In genomic region chr2:19256239-19256638, GRCh38 we compare ENCODE assay signal across 17 cellular contexts.
DNase-seq lines count a peak whose midpoint lies in the region; ATAC-seq, FAIRE-seq and TF ChIP-seq lines count a peak whose summit lies in the region.
"Had no signal": no experiment of that assay in that cellular context is flagged by ENCODE, and none has a peak within 500 bp of the region (broad histone marks: within the 10 kb centered on the region; RNA-seq: fewer than 3 reads in every experiment).

No MANE protein-coding gene starts in this region.

- H3K79me1 ChIP-seq in mesenchymal stem cell (replicated peaks; ENCODE audit: low read length, poor library complexity, severe bottlenecking), result no peaks in the 10 kb centered on the region

- ATAC-seq in activated naive CD4-positive, alpha-beta T cell treated with anti-CD3 and anti-CD28 coated beads, Interleukin-2, amount 50 U/mL, for 72 hours, result no peak
- ATAC-seq: activated T-cell treated with anti-CD3 and anti-CD28 coated beads, Interleukin-2, amount 50 U/mL, for 4 hours; Right ventricle myocardium inferior; stimulated activated naive CD8-positive, alpha-beta T cell treated with anti-CD3 and anti-CD28 coated beads, Interleukin-15, Interleukin-2, amounts not matched to agents 100 U/mL and 50 U/mL, for 24 hours had no signal

- no peaks in the 10 kb centered on the region for H3K36me3 Mint-ChIP-seq in glutamatergic neuron (ENCODE audit: unreplicated experiment)
- no peaks in the 10 kb centered on the region for H3K36me3 Mint-ChIP-seq in activated naive CD4-positive, alpha-beta T cell treated with anti-CD3 and anti-CD28 coated beads, Interleukin-2, amount 50 U/mL, for 72 hours
- no peaks in the 10 kb centered on the region for H3K36me3 Mint-ChIP-seq in activated T-helper 1 cell treated with anti-CD3 and anti-CD28 coated beads, Interleukin-12 subunit alpha, Interleukin-12 subunit beta, Interleukin-2, Interleukin-4 antibody, amounts not matched to agents 30 ng/mL and 10 ng/mL and 1 ng/mL, durations not matched to agents 14 hours and 24 hours and 36 hours (ENCODE audit: low read depth)
- H3K36me3 Mint-ChIP-seq: naive B cell had no signal

- H3K27ac Mint-ChIP-seq in glutamatergic neuron (ENCODE audit: unreplicated experiment), result no peak overlapping the region
- H3K27ac Mint-ChIP-seq in activated naive CD4-positive, alpha-beta T cell treated with anti-CD3 and anti-CD28 coated beads, Interleukin-2, amount 50 U/mL, for 72 hours, result no peak overlapping the region
- H3K27ac Mint-ChIP-seq in activated T-helper 1 cell treated with anti-CD3 and anti-CD28 coated beads, Interleukin-12 subunit alpha, Interleukin-12 subunit beta, Interleukin-2, Interleukin-4 antibody, amounts not matched to agents 30 ng/mL and 10 ng/mL and 1 ng/mL, durations not matched to agents 14 hours and 24 hours and 36 hours, result no peak overlapping the region
- H3K27ac Mint-ChIP-seq: activated B cell treated with CpG ODN at 0.5 μM for 24 hours; CD8-positive, alpha-beta memory T cell; naive B cell had no signal

- H3K4me1 ChIP-seq in mammary epithelial cell (ENCODE audit: insufficient read depth, low read length), result peaks cover 24% of the 10 kb centered on the region
- peaks cover 5% of the 10 kb centered on the region for H3K4me1 ChIP-seq in mesenchymal stem cell (ENCODE audit: control insufficient read depth, insufficient read depth, low read depth, low read length)

- no peaks in the 10 kb centered on the region for H3K27me3 Mint-ChIP-seq in glutamatergic neuron (ENCODE audit: unreplicated experiment)
- no peaks in the 10 kb centered on the region for H3K27me3 Mint-ChIP-seq in activated T-helper 1 cell treated with anti-CD3 and anti-CD28 coated beads, Interleukin-12 subunit alpha, Interleukin-12 subunit beta, Interleukin-2, Interleukin-4 antibody, amounts not matched to agents 30 ng/mL and 10 ng/mL and 1 ng/mL, durations not matched to agents 14 hours and 24 hours and 36 hours (ENCODE audit: insufficient read depth)
- H3K27me3 Mint-ChIP-seq: activated B cell treated with CpG ODN at 0.5 μM for 24 hours, naive B cell had no signal

- POLR2A ChIA-PET in BJ (lab: Charles Lee), result no interaction called here

- H2BK120ac ChIP-seq in mesenchymal stem cell (ENCODE audit: low read depth, low read length), result no peak overlapping the region

- WGBS in mammary epithelial cell (ENCODE audit: low coverage, missing lambda C conversion rate), result 0% methylated on average over 2 of the region's 2 CpGs
- WGBS in mesenchymal stem cell, result 63% methylated on average over 1 of the region's 2 CpGs

- no peak overlapping the region for H4K91ac ChIP-seq in mesenchymal stem cell (ENCODE audit: low read length)

- peak overlapping the region; percentile 28 for H3K27ac ChIP-seq in mammary epithelial cell (ENCODE audit: insufficient read depth, low read depth, low read length)
- H3K27ac ChIP-seq in mesenchymal stem cell (ENCODE audit: low read length, poor library complexity, severe bottlenecking), result peak overlapping the region; percentile 62

- dilution Hi-C loops in mammary epithelial cell (cut with HindIII; ENCODE audit: low sequenced_read_pairs), result no loop called here

- H3K79me2 ChIP-seq in mammary epithelial cell (ENCODE audit: insufficient read depth, low read length), result no peaks in the 10 kb centered on the region

- H3K4ac ChIP-seq in mesenchymal stem cell (ENCODE audit: low read depth in 1 of 2, low read length in 2 of 2), result no peak overlapping the region

- no peak overlapping the region for H2BK5ac ChIP-seq in mesenchymal stem cell (ENCODE audit: low read depth, low read length, poor library complexity, severe bottlenecking)

- no peak overlapping the region for H3K14ac ChIP-seq in mesenchymal stem cell (ENCODE audit: low read length in 2 of 2)

- no peak overlapping the region for H2AK5ac ChIP-seq in mesenchymal stem cell (ENCODE audit: low read length, severe bottlenecking)

- no peak overlapping the region for H2BK12ac ChIP-seq in mesenchymal stem cell (ENCODE audit: low read length in 2 of 2)

- TF ChIP-seq CTCF in BJ (IDR thresholded peaks at IDR 0.05; ENCODE audit: insufficient read depth, low read depth, low read length), result no peak
- TF ChIP-seq CTCF in mammary epithelial cell (conservative IDR thresholded peaks at IDR 0.05 in 1 of 2, IDR thresholded peaks at IDR 0.05 in 1 of 2; ENCODE audit: extremely low read depth in 1 of 2, insufficient read depth in 1 of 2, low read depth in 1 of 2, low read length in 2 of 2), result no peak
- TF ChIP-seq CTCF in glutamatergic neuron (IDR thresholded peaks at IDR 0.05; ENCODE audit: partially characterized antibody, unreplicated experiment), result no peak

- no peak overlapping the region for H3K4me3 Mint-ChIP-seq in glutamatergic neuron (ENCODE audit: unreplicated experiment)
- no peak overlapping the region for H3K4me3 Mint-ChIP-seq in activated T-helper 1 cell treated with anti-CD3 and anti-CD28 coated beads, Interleukin-12 subunit alpha, Interleukin-12 subunit beta, Interleukin-2, Interleukin-4 antibody, amounts not matched to agents 30 ng/mL and 10 ng/mL and 1 ng/mL, durations not matched to agents 14 hours and 24 hours and 36 hours
- H3K4me3 Mint-ChIP-seq: activated B cell treated with CpG ODN at 0.5 μM for 24 hours; activated T-cell treated with anti-CD3 and anti-CD28 coated beads, Interleukin-2, amount 50 U/mL, for 4 hours; CD8-positive, alpha-beta memory T cell; naive B cell had no signal

- peak overlapping the region; percentile 46 for H3K4me2 ChIP-seq in mammary epithelial cell (ENCODE audit: insufficient read depth, low read depth, low read length)
- no peak overlapping the region for H3K4me2 ChIP-seq in mesenchymal stem cell (ENCODE audit: low read length, poor library complexity, severe bottlenecking)

- H3K9ac ChIP-seq in mammary epithelial cell (ENCODE audit: insufficient read depth, low read length) (no peak overlapping the region), mesenchymal stem cell (ENCODE audit: low read length) (no peak overlapping the region)

- no TSS peak for BruUV-seq in mammary epithelial cell (replicated peaks; lab: Mats Ljungman, UMichigan)

- DNase-seq in BJ (ENCODE audit: low read depth) (peak; percentile 66), HTR-8/SVneo (ENCODE audit: insufficient read length, low spot score) (peak; percentile 29), mammary epithelial cell (peak; percentile 86), mesenchymal stem cell (peak; percentile 74), glutamatergic neuron (no peak), HUDEP-2 (lab: John Stamatoyannopoulos, UW; ENCODE audit: unreplicated experiment in 76 of 76) (no peak)
- DNase-seq in activated naive CD4-positive, alpha-beta T cell treated with anti-CD3 and anti-CD28 coated beads, Interleukin-2, amount 50 U/mL, for 72 hours (ENCODE audit: low spot score in 2 of 2), result no peak
- DNase-seq in activated T-helper 1 cell treated with anti-CD3 and anti-CD28 coated beads, Interleukin-12 subunit alpha, Interleukin-12 subunit beta, Interleukin-2, Interleukin-4 antibody, amounts not matched to agents 30 ng/mL and 10 ng/mL and 1 ng/mL, durations not matched to agents 14 hours and 24 hours and 36 hours (ENCODE audit: low spot score), result no peak
- DNase-seq: activated B cell treated with CpG ODN at 0.5 μM for 24 hours; activated T-cell treated with anti-CD3 and anti-CD28 coated beads, Interleukin-2, amount 50 U/mL, for 4 hours; CD8-positive, alpha-beta memory T cell; cortex of kidney; naive B cell; NCI-H2107; stimulated activated naive CD8-positive, alpha-beta T cell treated with anti-CD3 and anti-CD28 coated beads, Interleukin-15, Interleukin-2, amounts not matched to agents 100 U/mL and 50 U/mL, for 24 hours had no signal

- H3K4me1 Mint-ChIP-seq in glutamatergic neuron (ENCODE audit: low read depth, unreplicated experiment), result no peaks in the 10 kb centered on the region
- no peaks in the 10 kb centered on the region for H3K4me1 Mint-ChIP-seq in activated T-helper 1 cell treated with anti-CD3 and anti-CD28 coated beads, Interleukin-12 subunit alpha, Interleukin-12 subunit beta, Interleukin-2, Interleukin-4 antibody, amounts not matched to agents 30 ng/mL and 10 ng/mL and 1 ng/mL, durations not matched to agents 14 hours and 24 hours and 36 hours (ENCODE audit: low read depth)
- H3K4me1 Mint-ChIP-seq: activated B cell treated with CpG ODN at 0.5 μM for 24 hours; CD8-positive, alpha-beta memory T cell; naive B cell had no signal

- H4K20me1 ChIP-seq in mammary epithelial cell (ENCODE audit: insufficient read depth, low read length), result no peaks in the 10 kb centered on the region

- FAIRE-seq in HTR-8/SVneo (lab: Jason Lieb, UNC), result no peak
- FAIRE-seq: GM12891 had no signal

- H3K18ac ChIP-seq in mesenchymal stem cell (ENCODE audit: low read depth in 1 of 2, low read length in 2 of 2), result no peak overlapping the region

- no peak overlapping the region for H4K8ac ChIP-seq in mesenchymal stem cell (ENCODE audit: low read length)

- no peak overlapping the region for H3K4me3 ChIP-seq in BJ (ENCODE audit: low read depth, low read length)
- H3K4me3 ChIP-seq in mammary epithelial cell (replicated peaks in 1 of 3; ENCODE audit: insufficient read depth in 1 of 3, low read depth in 2 of 3, low read length in 3 of 3), result no peak overlapping the region
- H3K4me3 ChIP-seq in mesenchymal stem cell (ENCODE audit: insufficient read depth in 1 of 2, low read depth in 1 of 2, low read length in 2 of 2), result no peak overlapping the region

- intact Hi-C loops in mammary epithelial cell (cut with micrococcal nuclease), result no loop called here
- intact Hi-C loops in activated T-helper 1 cell treated with anti-CD3 and anti-CD28 coated beads, Interleukin-12 subunit alpha, Interleukin-12 subunit beta, Interleukin-2, Interleukin-4 antibody, amounts not matched to agents 30 ng/mL and 10 ng/mL and 1 ng/mL, durations not matched to agents 14 hours and 24 hours and 36 hours (cut with micrococcal nuclease), result no loop called here

- CTCF ChIA-PET in BJ (lab: Yijun Ruan, JAX) (no interaction called here), mammary epithelial cell (lab: Charles Lee; ENCODE audit: low non-redundant PET) (no interaction called here)

- H3K36me3 ChIP-seq in BJ (ENCODE audit: control insufficient read depth, insufficient read depth, low read length) (no peaks in the 10 kb centered on the region), mammary epithelial cell (ENCODE audit: insufficient read depth, low read length) (no peaks in the 10 kb centered on the region), mesenchymal stem cell (ENCODE audit: control insufficient read depth in 1 of 2, insufficient read depth in 2 of 2, low read depth in 1 of 2, low read length in 2 of 2) (no peaks in the 10 kb centered on the region)

- H2AFZ ChIP-seq in mammary epithelial cell (ENCODE audit: low read depth, low read length), result no peak overlapping the region
- no peak overlapping the region for H2AFZ ChIP-seq in mesenchymal stem cell (ENCODE audit: low read depth, low read length)

- H3K27me3 ChIP-seq in BJ (ENCODE audit: control insufficient read depth, insufficient read depth, low read length) (no peaks in the 10 kb centered on the region), mammary epithelial cell (ENCODE audit: insufficient read depth, low read length) (no peaks in the 10 kb centered on the region), mesenchymal stem cell (ENCODE audit: control insufficient read depth in 1 of 2, insufficient read depth in 1 of 2, low read length in 2 of 2) (no peaks in the 10 kb centered on the region)

- in situ Hi-C loops in mammary epithelial cell (cut with MboI; ENCODE audit: low sequenced_read_pairs in 2 of 2), result no loop called here

- H3K9me3 ChIP-seq in mammary epithelial cell (replicated peaks; ENCODE audit: insufficient read depth, low read length) (no peaks in the 10 kb centered on the region), mesenchymal stem cell (ENCODE audit: control insufficient read depth, low read length) (no peaks in the 10 kb centered on the region)

- no peaks in the 10 kb centered on the region for H3K9me3 Mint-ChIP-seq in glutamatergic neuron (ENCODE audit: unreplicated experiment)
- peaks cover 3 to 6% of the 10 kb centered on the region in 2 donors for H3K9me3 Mint-ChIP-seq in activated naive CD4-positive, alpha-beta T cell treated with anti-CD3 and anti-CD28 coated beads, Interleukin-2, amount 50 U/mL, for 72 hours
- no peaks in the 10 kb centered on the region for H3K9me3 Mint-ChIP-seq in activated T-helper 1 cell treated with anti-CD3 and anti-CD28 coated beads, Interleukin-12 subunit alpha, Interleukin-12 subunit beta, Interleukin-2, Interleukin-4 antibody, amounts not matched to agents 30 ng/mL and 10 ng/mL and 1 ng/mL, durations not matched to agents 14 hours and 24 hours and 36 hours
- H3K9me3 Mint-ChIP-seq: activated T-cell treated with anti-CD3 and anti-CD28 coated beads, Interleukin-2, amount 50 U/mL, for 4 hours had no signal

- H3K23ac ChIP-seq in mesenchymal stem cell (ENCODE audit: low read length in 2 of 2), result no peak overlapping the region

- H2BK15ac ChIP-seq in mesenchymal stem cell (ENCODE audit: low read depth, poor library complexity, severe bottlenecking), result no peak overlapping the region

Comparison
In these comparisons a context has a peak if more than half of its experiments do, and no peak if none do; other contexts are left out.
1. DNase-seq: peak in BJ (single experiment), HTR-8/SVneo (single experiment), mammary epithelial cell (single experiment) and mesenchymal stem cell (single experiment); none in glutamatergic neuron (single experiment), HUDEP-2 (0 of 76), activated naive CD4-positive, alpha-beta T cell treated with anti-CD3 and anti-CD28 coated beads, Interleukin-2, amount 50 U/mL, for 72 hours (0 of 2) and activated T-helper 1 cell treated with anti-CD3 and anti-CD28 coated beads, Interleukin-12 subunit alpha, Interleukin-12 subunit beta, Interleukin-2, Interleukin-4 antibody, amounts not matched to agents 30 ng/mL and 10 ng/mL and 1 ng/mL, durations not matched to agents 14 hours and 24 hours and 36 hours (single experiment).